ENCODE assay signal across 8 cellular contexts in genomic region chr19:16078311-16078758, GRCh38. TPM values are rescaled to one million over a fixed set of nuclear protein-coding genes. Genes with fewer than 3 reads are reported as not detected.
DNase-seq lines count a peak whose midpoint lies in the region; ATAC-seq and TF ChIP-seq lines count a peak whose summit lies in the region.

No MANE protein-coding gene starts in this region.

- H3K4me3 ChIP-seq in Caco-2 (ENCODE audit: low read depth, low read length): peak overlapping the region; percentile 17
- H3K4me3 ChIP-seq in adipocyte (ENCODE audit: low read length): peak overlapping the region; percentile 92
- peak overlapping the region; percentile 76 for H3K4me3 ChIP-seq in iPS-18a (ENCODE audit: low read length)

- no peaks in the 10 kb centered on the region for H3K27me3 Mint-ChIP-seq in Caco-2 (ENCODE audit: insufficient read depth, unreplicated experiment)

- peak overlapping the region; percentile 90 for H3K27ac Mint-ChIP-seq in Caco-2 (ENCODE audit: unreplicated experiment)
- peak overlapping the region; percentile 98 for H3K27ac Mint-ChIP-seq in stimulated activated effector memory CD8-positive, alpha-beta T cell treated with anti-CD3 and anti-CD28 coated beads, Interleukin-12 subunit alpha, Interleukin-12 subunit beta, amount 100 ng/mL, for 72 hours

- H3K27me3 ChIP-seq in Caco-2 (replicated peaks; ENCODE audit: control insufficient read depth, insufficient read depth, low read length): no peaks in the 10 kb centered on the region
- no peaks in the 10 kb centered on the region for H3K27me3 ChIP-seq in adipocyte (replicated peaks; ENCODE audit: control insufficient read depth, insufficient read depth, low read length)
- no peaks in the 10 kb centered on the region for H3K27me3 ChIP-seq in iPS-18a (ENCODE audit: control insufficient read depth, insufficient read depth, low read length)

- H3K9me3 ChIP-seq in Caco-2 (no peaks in the 10 kb centered on the region), adipocyte (ENCODE audit: control insufficient read depth, low read length) (no peaks in the 10 kb centered on the region), iPS-18a (ENCODE audit: control insufficient read depth, low read depth, low read length) (no peaks in the 10 kb centered on the region)

- H3K9ac ChIP-seq in adipocyte (ENCODE audit: low read length) (peak overlapping the region; percentile 99), iPS-18a (ENCODE audit: low read length) (peak overlapping the region; percentile 91)

- peak overlapping the region; percentile 93 for H3K27ac ChIP-seq in iPS-18a (ENCODE audit: low read length)

- POLR2A ChIA-PET in Caco-2 (lab: Charles Lee): interaction anchor here (0.6 to 2.1 kb wide), 5 partner anchors 10 to 242 kb away, joined by 3 to 5 read pairs (median 4); no protein-coding TSS in a partner anchor

- TF ChIP-seq CTCF in Caco-2 (IDR thresholded peaks at IDR 0.05; ENCODE audit: insufficient read depth in 1 of 2, low read depth in 1 of 2, low read length in 1 of 2, severe bottlenecking in 1 of 2, unreplicated experiment in 1 of 2) (no peak), omental fat pad (IDR thresholded peaks at IDR 0.05) (no peak)

- CTCF ChIA-PET in Caco-2 (lab: Charles Lee): interaction anchor here (0.6 to 2.6 kb wide), 7 partner anchors 11 to 308 kb away, joined by 3 to 14 read pairs (median 3); partner anchors contain the start of gene RAB8A

- H3K4me1 Mint-ChIP-seq in Caco-2 (ENCODE audit: low read depth, unreplicated experiment): peaks cover 18% of the 10 kb centered on the region
- peaks cover 73% of the 10 kb centered on the region for H3K4me1 Mint-ChIP-seq in stimulated activated effector memory CD8-positive, alpha-beta T cell treated with anti-CD3 and anti-CD28 coated beads, Interleukin-12 subunit alpha, Interleukin-12 subunit beta, amount 100 ng/mL, for 72 hours

- TSS peak; percentile 63 for BruUV-seq in Caco-2 (replicated peaks; lab: Mats Ljungman, UMichigan)

- peak overlapping the region; percentile 82 for H3K4me3 Mint-ChIP-seq in Caco-2 (ENCODE audit: unreplicated experiment)
- H3K4me3 Mint-ChIP-seq in stimulated activated effector memory CD8-positive, alpha-beta T cell treated with anti-CD3 and anti-CD28 coated beads, Interleukin-12 subunit alpha, Interleukin-12 subunit beta, amount 100 ng/mL, for 72 hours: peak overlapping the region; percentile 97

- peaks cover 78% of the 10 kb centered on the region for H3K36me3 Mint-ChIP-seq in Caco-2 (ENCODE audit: insufficient read depth, unreplicated experiment)
- peaks cover 79% of the 10 kb centered on the region for H3K36me3 Mint-ChIP-seq in stimulated activated effector memory CD8-positive, alpha-beta T cell treated with anti-CD3 and anti-CD28 coated beads, Interleukin-12 subunit alpha, Interleukin-12 subunit beta, amount 100 ng/mL, for 72 hours

- intact Hi-C loops in Caco-2 (cut with micrococcal nuclease; ENCODE audit: unreplicated experiment): loop anchor here (1.0 kb wide), 1 partner anchor 15 kb away; no protein-coding TSS in a partner anchor

- peaks cover 21% of the 10 kb centered on the region for H3K4me1 ChIP-seq in Caco-2
- H3K4me1 ChIP-seq in adipocyte (ENCODE audit: control insufficient read depth, insufficient read depth, low read length): peaks cover 35% of the 10 kb centered on the region
- peaks cover 15% of the 10 kb centered on the region for H3K4me1 ChIP-seq in iPS-18a (ENCODE audit: control insufficient read depth, low read depth, low read length)

- H3K36me3 ChIP-seq in Caco-2 (ENCODE audit: control insufficient read depth, insufficient read depth, low read length): peaks cover 1% of the 10 kb centered on the region; the same call in 1 of the 2 replicates
- H3K36me3 ChIP-seq in adipocyte (ENCODE audit: control insufficient read depth, insufficient read depth, low read length, severe bottlenecking): peaks cover 36% of the 10 kb centered on the region
- peaks cover 24% of the 10 kb centered on the region for H3K36me3 ChIP-seq in iPS-18a (ENCODE audit: control insufficient read depth, low read depth, low read length)

- no peaks in the 10 kb centered on the region for H3K9me3 Mint-ChIP-seq in Caco-2 (ENCODE audit: unreplicated experiment)
- no peaks in the 10 kb centered on the region for H3K9me3 Mint-ChIP-seq in stimulated activated effector memory CD8-positive, alpha-beta T cell treated with anti-CD3 and anti-CD28 coated beads, Interleukin-12 subunit alpha, Interleukin-12 subunit beta, amount 100 ng/mL, for 72 hours

- no peak for DNase-seq in Caco-2
- peak; percentile 84 for DNase-seq in NCI-H446 treated with DMSO at 0.1 percent for 48 hours (lab: John Stamatoyannopoulos, UW)
- peak; percentile 67 for DNase-seq in adipocyte (ENCODE audit: low read depth)
- DNase-seq in stimulated activated effector memory CD8-positive, alpha-beta T cell treated with anti-CD3 and anti-CD28 coated beads, Interleukin-12 subunit alpha, Interleukin-12 subunit beta, amount 100 ng/mL, for 72 hours (ENCODE audit: low spot score in 2 of 2): peak; percentile 25 to 73
- no peak for DNase-seq in KG1 (lab: John Stamatoyannopoulos, UW)
- DNase-seq in omental fat pad (ENCODE audit: low spot score): no peak

- peak; percentile 2 for ATAC-seq in stimulated activated effector memory CD8-positive, alpha-beta T cell treated with anti-CD3 and anti-CD28 coated beads, Interleukin-12 subunit alpha, Interleukin-12 subunit beta, amount 100 ng/mL, for 72 hours
- ATAC-seq in GM19395 (IDR thresholded peaks at IDR 0.05; ENCODE audit: unreplicated experiment) (no peak), omental fat pad (ENCODE audit: low FRiP score) (no peak)

RNA-seq across cellular contexts. Expression of gene TPM4, which starts 2.0 kb away (rescaled TPM):
- total RNA-seq in Caco-2 (2022): 368 and 392 TPM in 2 replicates
- 100 to 1,000 TPM; 293 to 486 (median 418) TPM for total RNA-seq in omental fat pad

RNA-seq across cellular contexts. Expression of gene RAB8A, which starts 33.4 kb away (rescaled TPM):
- total RNA-seq in Caco-2 (2022) (108 and 129 TPM in 2 replicates), omental fat pad (10 to 100 TPM; 32.5 to 51.9 (median 40.0) TPM)

Comparison
In these comparisons a context has a peak if more than half of its experiments do, and no peak if none do; other contexts are left out.
1. DNase-seq: peak in NCI-H446 treated with DMSO at 0.1 percent for 48 hours (single experiment), adipocyte (single experiment) and stimulated activated effector memory CD8-positive, alpha-beta T cell treated with anti-CD3 and anti-CD28 coated beads, Interleukin-12 subunit alpha, Interleukin-12 subunit beta, amount 100 ng/mL, for 72 hours (2 of 2); none in Caco-2 (0 of 2), KG1 (single experiment) and omental fat pad (single experiment).
2. H3K4me3 ChIP-seq: peak in every context shown above with its lines; median percentile 92 in adipocyte; 76 in iPS-18a; 17 in Caco-2.